ENCODE assay signal across 2 cellular contexts in the genomic region with DNA sequence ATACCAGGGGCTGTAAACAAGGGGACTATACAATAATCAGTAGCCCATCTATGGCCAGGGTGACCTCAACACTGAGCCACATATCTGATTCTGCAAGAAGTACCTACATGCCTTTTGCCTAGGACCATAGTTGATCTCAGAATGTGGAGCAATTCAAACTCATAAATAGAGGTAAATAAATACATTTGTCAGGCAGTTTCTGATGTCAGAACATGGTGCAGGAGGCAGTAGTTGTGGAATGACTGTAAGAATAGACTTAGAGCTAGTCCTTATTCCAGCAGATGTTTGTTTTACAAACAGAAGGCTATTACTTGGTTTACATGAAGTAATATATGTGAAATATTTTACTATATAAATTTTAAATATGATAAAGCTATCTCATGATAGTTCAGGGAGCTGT.
TF ChIP-seq lines count a peak whose summit lies in the region.

No MANE protein-coding gene starts in this region.

TF ChIP-seq in A549, 52 proteins besides CTCF, POLR2A, EP300 and RAD21:
- TF ChIP-seq NPAS2 (CRISPR knock-in tag; IDR thresholded peaks at IDR 0.05; ENCODE audit: borderline replicate concordance) (no peak), ESRRA (IDR thresholded peaks at IDR 0.05; ENCODE audit: borderline replicate concordance, low read length) (no peak), CBX8 (IDR thresholded peaks at IDR 0.05) (no peak), FOXS1 (CRISPR knock-in tag; IDR thresholded peaks at IDR 0.05) (no peak), RFX5 (IDR thresholded peaks at IDR 0.05) (no peak), EHF (CRISPR knock-in tag; IDR thresholded peaks at IDR 0.05) (no peak), NR3C1 (IDR thresholded peaks at IDR 0.05) (no peak), ZFP36 (IDR thresholded peaks at IDR 0.05; ENCODE audit: borderline replicate concordance, partially characterized antibody) (no peak)
- TF ChIP-seq, protein P1, sequence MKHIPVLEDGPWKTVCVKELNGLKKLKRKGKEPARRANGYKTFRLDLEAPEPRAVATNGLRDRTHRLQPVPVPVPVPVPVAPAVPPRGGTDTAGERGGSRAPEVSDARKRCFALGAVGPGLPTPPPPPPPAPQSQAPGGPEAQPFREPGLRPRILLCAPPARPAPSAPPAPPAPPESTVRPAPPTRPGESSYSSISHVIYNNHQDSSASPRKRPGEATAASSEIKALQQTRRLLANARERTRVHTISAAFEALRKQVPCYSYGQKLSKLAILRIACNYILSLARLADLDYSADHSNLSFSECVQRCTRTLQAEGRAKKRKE (CRISPR knock-in tag; IDR thresholded peaks at IDR 0.05; ENCODE audit: low read depth), result no peak

TF ChIP-seq in IMR-90, 13 proteins besides CTCF, POLR2A, EP300 and RAD21:
- TF ChIP-seq, protein P2, sequence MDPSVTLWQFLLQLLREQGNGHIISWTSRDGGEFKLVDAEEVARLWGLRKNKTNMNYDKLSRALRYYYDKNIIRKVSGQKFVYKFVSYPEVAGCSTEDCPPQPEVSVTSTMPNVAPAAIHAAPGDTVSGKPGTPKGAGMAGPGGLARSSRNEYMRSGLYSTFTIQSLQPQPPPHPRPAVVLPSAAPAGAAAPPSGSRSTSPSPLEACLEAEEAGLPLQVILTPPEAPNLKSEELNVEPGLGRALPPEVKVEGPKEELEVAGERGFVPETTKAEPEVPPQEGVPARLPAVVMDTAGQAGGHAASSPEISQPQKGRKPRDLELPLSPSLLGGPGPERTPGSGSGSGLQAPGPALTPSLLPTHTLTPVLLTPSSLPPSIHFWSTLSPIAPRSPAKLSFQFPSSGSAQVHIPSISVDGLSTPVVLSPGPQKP (IDR thresholded peaks at IDR 0.05; ENCODE audit: borderline replicate concordance, low read depth, low read length), result no peak
- TF ChIP-seq CEBPB (IDR thresholded peaks at IDR 0.05; ENCODE audit: low read depth, low read length), result no peak
- no peak for TF ChIP-seq RCOR1 (IDR thresholded peaks at IDR 0.05; ENCODE audit: insufficient replicate concordance, low read length)
- no peak for TF ChIP-seq SMC3 (IDR thresholded peaks at IDR 0.05; ENCODE audit: low read depth, low read length)
- no peak for TF ChIP-seq CHD1 (IDR thresholded peaks at IDR 0.05; ENCODE audit: low read depth, low read length)
- no peak for TF ChIP-seq BHLHE40 (IDR thresholded peaks at IDR 0.05; ENCODE audit: low read depth, low read length)
- no peak for TF ChIP-seq RFX5 (IDR thresholded peaks at IDR 0.05; ENCODE audit: low read depth, low read length)
- TF ChIP-seq MAFK (IDR thresholded peaks at IDR 0.05; ENCODE audit: low read depth, low read length), result no peak
- TF ChIP-seq, protein P3, sequence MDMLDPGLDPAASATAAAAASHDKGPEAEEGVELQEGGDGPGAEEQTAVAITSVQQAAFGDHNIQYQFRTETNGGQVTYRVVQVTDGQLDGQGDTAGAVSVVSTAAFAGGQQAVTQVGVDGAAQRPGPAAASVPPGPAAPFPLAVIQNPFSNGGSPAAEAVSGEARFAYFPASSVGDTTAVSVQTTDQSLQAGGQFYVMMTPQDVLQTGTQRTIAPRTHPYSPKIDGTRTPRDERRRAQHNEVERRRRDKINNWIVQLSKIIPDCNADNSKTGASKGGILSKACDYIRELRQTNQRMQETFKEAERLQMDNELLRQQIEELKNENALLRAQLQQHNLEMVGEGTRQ (IDR thresholded peaks at IDR 0.05; ENCODE audit: low read depth, low read length), result no peak
- TF ChIP-seq MAZ (IDR thresholded peaks at IDR 0.05; ENCODE audit: borderline replicate concordance, low read depth, low read length), result no peak
- no peak for TF ChIP-seq NFE2L2 (IDR thresholded peaks at IDR 0.05; ENCODE audit: low read depth, low read length)
- no peak for TF ChIP-seq FOS (IDR thresholded peaks at IDR 0.05; ENCODE audit: low read depth, low read length)
- no peak for TF ChIP-seq MXI1 (IDR thresholded peaks at IDR 0.05; ENCODE audit: borderline replicate concordance, low read depth, low read length)
